Comparison of ENCODE assay signal across 15 cellular contexts in genomic region chr22:38735126-38735464, GRCh38. TPM values are rescaled to one million over a fixed set of nuclear protein-coding genes. Genes with fewer than 3 reads are reported as not detected.
A peak's percentile ranks its signal among the peaks of the same experiment; 100 is the strongest.
DNase-seq lines count a peak whose midpoint lies in the region; ATAC-seq and TF ChIP-seq lines count a peak whose summit lies in the region.
"Had no signal": no experiment of that assay in that cellular context is flagged by ENCODE, and none has a peak within 500 bp of the region (broad histone marks: within the 10 kb centered on the region; RNA-seq: fewer than 3 reads in every experiment).

No MANE protein-coding gene starts in this region.

- TF ChIP-seq RAD21 in SK-N-SH (IDR thresholded peaks at IDR 0.05; ENCODE audit: low read length) = no peak

- H3K9me3 ChIP-seq in cardiac muscle cell (ENCODE audit: low read depth) = no peaks in the 10 kb centered on the region
- no peaks in the 10 kb centered on the region for H3K9me3 ChIP-seq in right atrium auricular region
- no peaks in the 10 kb centered on the region for H3K9me3 ChIP-seq in tibial artery
- H3K9me3 ChIP-seq in lower lobe of right lung = no peaks in the 10 kb centered on the region
- no peaks in the 10 kb centered on the region for H3K9me3 ChIP-seq in SK-N-SH
- H3K9me3 ChIP-seq: ascending aorta, SJSA1 had no signal

- H3K27me3 ChIP-seq in cardiac muscle cell (no peaks in the 10 kb centered on the region), right atrium auricular region (no peaks in the 10 kb centered on the region), tibial artery (no peaks in the 10 kb centered on the region), lower lobe of right lung (ENCODE audit: low read depth) (no peaks in the 10 kb centered on the region), SK-N-SH (ENCODE audit: insufficient read depth) (no peaks in the 10 kb centered on the region)
- H3K27me3 ChIP-seq: ascending aorta, SJSA1 had no signal

- no peak for ATAC-seq in naive B cell (ENCODE audit: low read depth in 2 of 2)
- no peak for ATAC-seq in lower lobe of right lung
- no peak for ATAC-seq in HG02678 (IDR thresholded peaks at IDR 0.05; ENCODE audit: unreplicated experiment)
- ATAC-seq: sciatic nerve had no signal

- no peaks in the 10 kb centered on the region for H3K9me2 ChIP-seq in SK-N-SH

- intact Hi-C loops in tibial artery (cut with DNase I; ENCODE audit: low total_unique reads) (no loop called here), lower lobe of right lung (cut with DNase I) (no loop called here)

- no peaks in the 10 kb centered on the region for H3K27me3 Mint-ChIP-seq in activated naive CD8-positive, alpha-beta T cell
- no peaks in the 10 kb centered on the region for H3K27me3 Mint-ChIP-seq in naive B cell

- H3K4me1 Mint-ChIP-seq in activated naive CD8-positive, alpha-beta T cell (ENCODE audit: low read depth) = peaks cover 49% of the 10 kb centered on the region
- peaks cover 30 to 53% (median 35%) of the 10 kb centered on the region in 3 donors for H3K4me1 Mint-ChIP-seq in naive B cell

- DNase-seq in cardiac muscle cell (ENCODE audit: low read depth in 1 of 2, low spot score in 1 of 2) (no peak), right atrium auricular region (ENCODE audit: low spot score) (no peak), naive B cell (no peak), tibial artery (no peak), lower lobe of right lung (no peak), SK-N-SH (no peak)
- DNase-seq: activated CD4-positive, alpha-beta T cell treated with anti-CD3 and anti-CD28 coated beads, Interleukin-2, amount 50 U/mL, for 48 hours; mesenchymal stem cell; NCI-H1436; NCI-H774 had no signal

- no peaks in the 10 kb centered on the region for H3K79me2 ChIP-seq in SK-N-SH (ENCODE audit: insufficient read depth)

- POLR2A ChIA-PET in SK-N-SH (lab: Yijun Ruan, JAX) = no interaction called here

- H3K4me2 ChIP-seq in SK-N-SH = no peak overlapping the region

- H3K9ac ChIP-seq in SK-N-SH = no peak overlapping the region

- H3K9me3 Mint-ChIP-seq in activated naive CD8-positive, alpha-beta T cell (ENCODE audit: low read depth) = no peaks in the 10 kb centered on the region
- H3K9me3 Mint-ChIP-seq in naive B cell = no peaks in the 10 kb centered on the region

- CTCF ChIA-PET in SK-N-SH (lab: Yijun Ruan, JAX) = interaction anchor here (1.0 to 1.3 kb wide), 2 partner anchors 28 to 31 kb away, joined by 3 read pairs; no protein-coding TSS in a partner anchor

- no peak overlapping the region for H3K4me3 ChIP-seq in cardiac muscle cell
- H3K4me3 ChIP-seq in right atrium auricular region = no peak overlapping the region
- H3K4me3 ChIP-seq in tibial artery = no peak overlapping the region
- H3K4me3 ChIP-seq in lower lobe of right lung = no peak overlapping the region
- no peak overlapping the region for H3K4me3 ChIP-seq in SK-N-SH (ENCODE audit: low read depth in 2 of 2, low read length in 1 of 2)
- H3K4me3 ChIP-seq: ascending aorta, SJSA1 had no signal

- no CpG with 5 or more reads among the region's 7 CpGs for WGBS in SK-N-SH (ENCODE audit: low lambda C conversion rate)

- TF ChIP-seq CTCF in cardiac muscle cell (IDR thresholded peaks at IDR 0.05; ENCODE audit: low read depth, low read length) (no peak), right atrium auricular region (IDR thresholded peaks at IDR 0.05) (no peak), tibial artery (IDR thresholded peaks at IDR 0.05) (no peak), lower lobe of right lung (IDR thresholded peaks at IDR 0.05) (no peak), SK-N-SH (IDR thresholded peaks at IDR 0.05) (no peak)

- peak overlapping the region; percentile 94 for H3K27ac Mint-ChIP-seq in activated naive CD8-positive, alpha-beta T cell
- H3K27ac Mint-ChIP-seq in naive B cell = peak overlapping the region in 5 of 6 donors; percentile 42 to 87 (median 72)

- peaks cover 5% of the 10 kb centered on the region for H3K36me3 Mint-ChIP-seq in activated naive CD8-positive, alpha-beta T cell
- H3K36me3 Mint-ChIP-seq in naive B cell = peaks cover 0 to 23% of the 10 kb centered on the region in 2 donors

- H3K36me3 ChIP-seq in cardiac muscle cell (peaks cover 27% of the 10 kb centered on the region), right atrium auricular region (peaks cover 72% of the 10 kb centered on the region), tibial artery (peaks cover 65 to 85% (median 75%) of the 10 kb centered on the region in 3 donors), lower lobe of right lung (peaks cover 99% of the 10 kb centered on the region), SK-N-SH (replicated peaks in 1 of 2; ENCODE audit: control insufficient read depth in 1 of 2, insufficient read depth in 2 of 2, low read length in 1 of 2) (peaks cover 0 to 13% of the 10 kb centered on the region in 2 experiments)

- no peaks in the 10 kb centered on the region for H4K20me1 ChIP-seq in SK-N-SH (ENCODE audit: insufficient read depth)

- H3K4me3 Mint-ChIP-seq in activated naive CD8-positive, alpha-beta T cell = no peak overlapping the region
- no peak overlapping the region for H3K4me3 Mint-ChIP-seq in naive B cell

- H3K4me1 ChIP-seq in cardiac muscle cell (ENCODE audit: low read depth) (no peaks in the 10 kb centered on the region), right atrium auricular region (peaks cover 0 to 39% of the 10 kb centered on the region in 2 donors), tibial artery (peaks cover 0 to 55% (median 42%) of the 10 kb centered on the region in 4 donors), lower lobe of right lung (peaks cover 31% of the 10 kb centered on the region), SK-N-SH (ENCODE audit: control insufficient read depth in 1 of 2, insufficient read depth in 2 of 2, low read depth in 1 of 2, low read length in 1 of 2) (no peaks in the 10 kb centered on the region; a peak in 1 of 4 replicates)
- H3K4me1 ChIP-seq: SJSA1 had no signal

- no peak for TF ChIP-seq EP300 in SK-N-SH (IDR thresholded peaks at IDR 0.05; ENCODE audit: borderline replicate concordance in 1 of 2, low read depth in 1 of 2, low read length in 1 of 2)

- H2AFZ ChIP-seq in SK-N-SH (ENCODE audit: low read depth) = no peak overlapping the region

- H3K27ac ChIP-seq in cardiac muscle cell (peak overlapping the region; percentile 51), right atrium auricular region (no peak overlapping the region), tibial artery (peak overlapping the region; percentile 79 to 88), lower lobe of right lung (no peak overlapping the region), SK-N-SH (ENCODE audit: low read depth in 2 of 2, low read length in 1 of 2) (no peak overlapping the region)
- H3K27ac ChIP-seq: SJSA1 had no signal

- no peaks in the 10 kb centered on the region for H3F3A ChIP-seq in SK-N-SH (replicated peaks; ENCODE audit: insufficient read depth)

TF ChIP-seq in SK-N-SH, 30 proteins besides CTCF, POLR2A, EP300 and RAD21 (continues in another document):
- TF ChIP-seq MXI1 (IDR thresholded peaks at IDR 0.05; ENCODE audit: low read depth, low read length) (no peak), USF1 (IDR thresholded peaks at IDR 0.05; ENCODE audit: borderline replicate concordance, low read depth) (no peak), SIN3A (IDR thresholded peaks at IDR 0.05; ENCODE audit: borderline replicate concordance, low read depth, low read length) (no peak), ELF1 (IDR thresholded peaks at IDR 0.05) (no peak), EZH2phosphoT487 (IDR thresholded peaks at IDR 0.05; ENCODE audit: borderline replicate concordance, low read depth) (no peak)

RNA-seq across cellular contexts. Expression of gene SUN2, which starts 20.7 kb away (rescaled TPM):
- 41.4 and 105 TPM in 2 replicates for total RNA-seq in cardiac muscle cell
- 28.0 and 78.1 TPM in 2 replicates for polyA plus RNA-seq in cardiac muscle cell
- total RNA-seq in right atrium auricular region = 100 to 1,000 TPM; 155 to 252 TPM
- polyA plus RNA-seq in naive B cell (ENCODE audit: low read depth in 6 of 6) = 100 to 1,000 TPM; 146 to 327 (median 208) TPM
- total RNA-seq in lower lobe of right lung = 209 TPM
- 9.0 and 10.2 TPM in 2 replicates for polyA plus RNA-seq in SK-N-SH (2012; rRNA removed)
- polyA plus RNA-seq in SK-N-SH (2012; cell fraction: cytosol; rRNA removed) = 3.8 and 7.1 TPM in 2 replicates
- polyA plus RNA-seq in SK-N-SH (2012; cell fraction: nucleus; rRNA removed) = 13.5 and 20.8 TPM in 2 replicates

RNA-seq across cellular contexts. Expression of gene GTPBP1, which starts 29.4 kb away (rescaled TPM):
- total RNA-seq in cardiac muscle cell (72.6 and 92.2 TPM in 2 replicates), right atrium auricular region (10 to 100 TPM; 23.2 to 32.2 TPM), lower lobe of right lung (66.7 TPM)
- polyA plus RNA-seq in cardiac muscle cell (49.8 and 65.3 TPM in 2 replicates), naive B cell (ENCODE audit: low read depth in 6 of 6) (10 to 100 TPM; 21.2 to 41.2 (median 33.3) TPM), SK-N-SH (2012; rRNA removed) (11.9 and 15.2 TPM in 2 replicates)
- 8.8 and 10.2 TPM in 2 replicates for polyA plus RNA-seq in SK-N-SH (2012; cell fraction: cytosol; rRNA removed)
- 33.8 and 37.1 TPM in 2 replicates for polyA plus RNA-seq in SK-N-SH (2012; cell fraction: nucleus; rRNA removed)

RNA-seq across cellular contexts. Expression of gene JOSD1, which starts 34.4 kb away (rescaled TPM):
- total RNA-seq in cardiac muscle cell (37.0 and 41.0 TPM in 2 replicates), right atrium auricular region (10 to 100 TPM; 20.0 to 37.3 TPM), lower lobe of right lung (44.7 TPM)
- polyA plus RNA-seq in cardiac muscle cell (3.1 and 4.4 TPM in 2 replicates), naive B cell (ENCODE audit: low read depth in 6 of 6) (10 to 100 TPM in 3 of 6 donors, 1 to 10 TPM in 3; 8.2 to 12.1 (median 9.7) TPM), SK-N-SH (2012; rRNA removed) (17.8 and 23.0 TPM in 2 replicates)
- polyA plus RNA-seq in SK-N-SH (2012; cell fraction: cytosol; rRNA removed) = 15.1 and 19.6 TPM in 2 replicates
- 30.5 and 40.6 TPM in 2 replicates for polyA plus RNA-seq in SK-N-SH (2012; cell fraction: nucleus; rRNA removed)

RNA-seq across cellular contexts. Expression of gene TOMM22, which starts 53.3 kb away (rescaled TPM):
- total RNA-seq in cardiac muscle cell = 46.2 and 52.6 TPM in 2 replicates
- 123 and 151 TPM in 2 replicates for polyA plus RNA-seq in cardiac muscle cell
- 10 to 100 TPM; 36.9 to 42.5 TPM for total RNA-seq in right atrium auricular region
- 10 to 100 TPM; 59.6 to 78.7 (median 71.0) TPM for polyA plus RNA-seq in naive B cell (ENCODE audit: low read depth in 6 of 6)
- total RNA-seq in lower lobe of right lung = 42.2 TPM
- 33.1 and 33.6 TPM in 2 replicates for polyA plus RNA-seq in SK-N-SH (2012; rRNA removed)
- 41.1 and 46.9 TPM in 2 replicates for polyA plus RNA-seq in SK-N-SH (2012; cell fraction: cytosol; rRNA removed)
- polyA plus RNA-seq in SK-N-SH (2012; cell fraction: nucleus; rRNA removed) = 6.2 and 10.6 TPM in 2 replicates

RNA-seq across cellular contexts. Expression of gene DNAL4, which starts 58.8 kb away (rescaled TPM):
- total RNA-seq in cardiac muscle cell (42.3 and 48.5 TPM in 2 replicates), right atrium auricular region (10 to 100 TPM; 12.3 TPM), lower lobe of right lung (21.3 TPM)
- polyA plus RNA-seq in cardiac muscle cell (39.7 and 55.4 TPM in 2 replicates), naive B cell (ENCODE audit: low read depth in 6 of 6) (10 to 100 TPM; 10.6 to 15.7 (median 12.7) TPM), SK-N-SH (2012; rRNA removed) (15.1 and 17.6 TPM in 2 replicates)
- polyA plus RNA-seq in SK-N-SH (2012; cell fraction: cytosol; rRNA removed) = 10.3 and 13.3 TPM in 2 replicates
- 6.8 and 7.1 TPM in 2 replicates for polyA plus RNA-seq in SK-N-SH (2012; cell fraction: nucleus; rRNA removed)

Comparison
In these comparisons a context has a peak if more than half of its experiments do, and no peak if none do; other contexts are left out.
1. H3K27ac ChIP-seq: peak in cardiac muscle cell (single experiment) and tibial artery (2 of 2); none in right atrium auricular region (0 of 2), lower lobe of right lung (single experiment) and SK-N-SH (0 of 2).